ENCODE assay signal across 8 cellular contexts in genomic region chr5:5906778-5907177, GRCh38.
"Had no signal": no experiment of that assay in that cellular context is flagged by ENCODE, and none has a peak within 500 bp of the region (broad histone marks: within the 10 kb centered on the region; RNA-seq: fewer than 3 reads in every experiment).

No MANE protein-coding gene starts in this region.

- FAIRE-seq: G401.6, GM12878, GM12891, GM12892, GM18507, GM19239 had no signal

- H3K4me3 ChIP-seq: GM12878 had no signal

- DNase-seq: GDM1, GF-D8 had no signal

- ATAC-seq: GM12878 had no signal
